29 cellular contexts compared by ENCODE assay signal in the genomic region with DNA sequence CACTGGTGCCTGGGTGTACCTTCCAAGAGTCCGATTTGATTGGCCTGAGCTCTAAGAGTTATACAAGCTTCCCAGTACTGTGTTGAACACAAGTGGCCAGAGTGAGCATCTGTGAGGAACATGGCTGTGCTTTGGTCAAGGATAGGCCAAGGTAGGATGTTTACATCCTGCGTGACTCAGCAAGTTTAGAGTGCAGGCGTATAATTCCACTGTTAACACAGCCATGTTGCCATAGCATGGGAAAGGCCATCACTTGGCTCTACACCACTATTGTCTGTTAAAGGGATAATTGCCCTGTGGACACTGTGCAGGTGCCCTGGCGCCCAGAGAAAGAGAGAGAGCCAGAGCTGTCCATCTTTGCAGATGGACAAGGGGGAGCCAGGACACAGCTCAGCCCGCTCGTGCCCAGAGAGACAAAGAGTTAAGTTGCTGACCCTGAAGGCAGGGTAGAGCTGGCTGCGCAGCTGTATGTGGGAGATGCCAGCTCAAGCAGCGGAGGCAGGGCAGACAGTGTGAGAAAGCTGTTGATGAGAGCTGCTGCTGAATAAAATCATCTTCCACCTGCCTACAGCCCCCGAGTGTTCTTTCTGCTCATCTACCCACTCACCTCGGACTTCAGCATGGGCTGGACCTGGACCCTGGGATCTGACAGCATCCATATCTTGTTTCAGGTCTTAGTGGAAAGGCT. TPM values are rescaled to one million over a fixed set of nuclear protein-coding genes. Genes with fewer than 3 reads are reported as not detected.
"Had no signal": no experiment of that assay in that cellular context is flagged by ENCODE, and none has a peak within 500 bp of the region (broad histone marks: within the 10 kb centered on the region; RNA-seq: fewer than 3 reads in every experiment).

No MANE protein-coding gene starts in this region.

- ATAC-seq: activated CD8-positive, alpha-beta memory T cell treated with anti-CD3 and anti-CD28 coated beads, Interleukin-2, amount 10 ng/mL, durations not matched to agents 7 days and 5 days; activated naive CD4-positive, alpha-beta T cell treated with anti-CD3 and anti-CD28 coated beads, Interleukin-2, amount 50 U/mL, for 72 hours; activated naive CD8-positive, alpha-beta T cell treated with anti-CD3 and anti-CD28 coated beads, Interleukin-2, amount 50 U/mL, for 24 hours; activated T-cell treated with anti-CD3 and anti-CD28 coated beads, Interleukin-2, amount 50 U/mL, for 4 hours; PC-3; T-helper 17 cell had no signal

- H3K27me3 Mint-ChIP-seq: activated B cell treated with CpG ODN at 0.5 μM for 24 hours; activated CD8-positive, alpha-beta memory T cell treated with anti-CD3 and anti-CD28 coated beads, Interleukin-2, amount 10 ng/mL, durations not matched to agents 7 days and 5 days; activated naive CD8-positive, alpha-beta T cell treated with anti-CD3 and anti-CD28 coated beads, Interleukin-2, amount 50 U/mL, for 24 hours had no signal

- H3K4me1 Mint-ChIP-seq: activated B cell treated with CpG ODN at 0.5 μM for 24 hours; activated CD4-positive, alpha-beta T cell treated with anti-CD3 and anti-CD28 coated beads, Interleukin-2, amount 10 ng/mL, durations not matched to agents 24 days and 14 days; activated CD8-positive, alpha-beta memory T cell treated with anti-CD3 and anti-CD28 coated beads, Interleukin-2, amount 10 ng/mL, durations not matched to agents 7 days and 5 days; activated naive CD8-positive, alpha-beta T cell treated with anti-CD3 and anti-CD28 coated beads, Interleukin-2, amount 50 U/mL, for 24 hours; brain; central memory CD8-positive, alpha-beta T cell; T-helper 17 cell had no signal

- H3K4me3 Mint-ChIP-seq: activated B cell treated with CpG ODN at 0.5 μM for 24 hours; activated CD4-positive, alpha-beta T cell treated with anti-CD3 and anti-CD28 coated beads, Interleukin-2, amount 10 ng/mL, durations not matched to agents 24 days and 14 days; activated CD8-positive, alpha-beta memory T cell treated with anti-CD3 and anti-CD28 coated beads, Interleukin-2, amount 10 ng/mL, durations not matched to agents 7 days and 5 days; activated naive CD8-positive, alpha-beta T cell treated with anti-CD3 and anti-CD28 coated beads, Interleukin-2, amount 50 U/mL, for 24 hours; activated T-cell treated with anti-CD3 and anti-CD28 coated beads, Interleukin-2, amount 50 U/mL, for 4 hours; brain; central memory CD8-positive, alpha-beta T cell; T-helper 17 cell had no signal

- H3K27ac Mint-ChIP-seq: activated B cell treated with CpG ODN at 0.5 μM for 24 hours; activated CD4-positive, alpha-beta T cell treated with anti-CD3 and anti-CD28 coated beads, Interleukin-2, amount 10 ng/mL, durations not matched to agents 24 days and 14 days; activated CD8-positive, alpha-beta memory T cell treated with anti-CD3 and anti-CD28 coated beads, Interleukin-2, amount 10 ng/mL, durations not matched to agents 7 days and 5 days; activated naive CD4-positive, alpha-beta T cell treated with anti-CD3 and anti-CD28 coated beads, Interleukin-2, amount 50 U/mL, for 72 hours; activated naive CD8-positive, alpha-beta T cell treated with anti-CD3 and anti-CD28 coated beads, Interleukin-2, amount 50 U/mL, for 24 hours; brain; T-helper 17 cell had no signal

- DNase-seq: activated B cell treated with CpG ODN at 0.5 μM for 24 hours; activated CD4-positive, alpha-beta T cell treated with anti-CD3 and anti-CD28 coated beads for 1 hour; activated CD4-positive, alpha-beta T cell treated with anti-CD3 and anti-CD28 coated beads, Interleukin-2, amount 10 ng/mL, durations not matched to agents 24 days and 14 days; activated CD4-positive, alpha-beta T cell treated with anti-CD3 and anti-CD28 coated beads, Interleukin-2, amount 50 U/mL, for 48 hours; activated CD8-positive, alpha-beta memory T cell treated with anti-CD3 and anti-CD28 coated beads, Interleukin-2, amount 10 ng/mL, durations not matched to agents 7 days and 5 days; activated effector memory CD4-positive, alpha-beta T cell treated with anti-CD3 and anti-CD28 coated beads, Interleukin-2, amount 50 U/mL, for 16 hours; activated naive CD4-positive, alpha-beta T cell treated with Interleukin-2 at 50 U/mL for 16 hours; activated naive CD8-positive, alpha-beta T cell treated with anti-CD3 and anti-CD28 coated beads, Interleukin-2, amount 50 U/mL, for 24 hours; activated T-cell treated with anti-CD3 and anti-CD28 coated beads, Interleukin-2, amount 50 U/mL, for 4 hours; amniotic stem cell; Karpas-422; MM.1S; NCI-H1105; NCI-H1436; NCI-H187 treated with DMSO at 0.1 percent for 48 hours; NCI-H2081 treated with DMSO at 0.1 percent for 48 hours; NCI-H2171; NCI-H2227 treated with DMSO at 0.1 percent for 48 hours; NCI-H446 treated with DMSO at 0.1 percent for 48 hours; NCI-H524 treated with DMSO at 0.1 percent for 48 hours; NCI-H82; PC-3; SIG-M5; T-helper 17 cell; T-helper 9 cell had no signal

- H3K36me3 Mint-ChIP-seq: activated CD8-positive, alpha-beta memory T cell treated with anti-CD3 and anti-CD28 coated beads, Interleukin-2, amount 10 ng/mL, durations not matched to agents 7 days and 5 days; brain had no signal

RNA-seq across cellular contexts. Expression of gene CFAP52, which starts 11.7 kb away (rescaled TPM):
- total RNA-seq: activated B cell treated with CpG ODN at 0.5 μM for 24 hours; activated CD4-positive, alpha-beta T cell treated with anti-CD3 and anti-CD28 coated beads, Interleukin-2, amount 10 ng/mL, durations not matched to agents 24 days and 14 days; activated CD8-positive, alpha-beta memory T cell treated with anti-CD3 and anti-CD28 coated beads, Interleukin-2, amount 10 ng/mL, durations not matched to agents 7 days and 5 days; activated naive CD4-positive, alpha-beta T cell treated with anti-CD3 and anti-CD28 coated beads, Interleukin-2, amount 50 U/mL, for 72 hours; activated T-cell treated with anti-CD3 and anti-CD28 coated beads, Interleukin-2, amount 50 U/mL, for 4 hours; astrocyte; T-helper 17 cell had no signal
